ENCODE assay signal across 8 cellular contexts in the genomic region with DNA sequence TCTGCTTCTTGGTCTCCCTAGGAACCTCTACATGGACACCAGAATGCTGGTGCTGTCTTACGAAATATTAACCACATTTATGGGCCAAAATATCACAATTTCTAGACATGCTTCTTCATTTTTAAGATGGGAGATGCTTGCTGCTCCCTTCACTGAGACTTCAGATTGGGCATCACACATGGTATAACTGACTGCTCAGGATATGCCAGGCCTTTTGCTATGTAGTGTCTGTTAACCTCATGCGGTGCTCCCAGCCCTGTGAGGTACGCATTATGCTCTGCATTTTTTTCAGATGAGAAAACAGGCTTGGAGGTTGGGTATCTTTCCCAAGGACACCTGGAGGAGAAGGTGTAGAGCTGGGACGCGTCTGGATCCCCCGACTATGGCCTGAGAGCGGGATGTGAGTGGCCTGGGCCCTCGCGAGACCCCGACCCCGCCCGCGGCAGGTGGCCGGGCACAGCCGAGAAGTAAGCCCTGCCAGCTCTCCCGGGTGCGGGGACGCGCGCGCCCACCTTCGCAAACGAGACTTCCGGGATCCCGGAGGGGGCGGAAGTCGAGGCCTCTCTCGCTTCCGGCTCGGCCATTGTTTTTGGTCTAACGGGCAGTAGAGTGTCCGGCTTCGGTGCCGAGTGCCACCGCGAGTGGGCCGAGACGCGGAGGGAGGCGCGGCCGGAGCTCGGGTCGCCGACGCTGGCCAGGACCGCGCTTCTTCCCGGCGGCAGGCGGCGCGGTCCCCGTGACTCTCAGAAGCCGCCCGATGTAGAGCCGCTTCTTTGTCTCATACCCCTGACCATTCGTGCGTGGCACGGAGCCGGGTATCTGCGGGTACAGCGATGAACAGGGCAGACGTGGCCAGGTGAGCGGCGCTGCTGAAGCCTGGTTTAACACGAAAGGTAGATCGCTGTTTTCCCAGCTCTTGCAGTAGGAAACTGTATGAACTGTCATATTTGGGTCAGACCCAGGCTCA. TPM values are rescaled to one million over a fixed set of nuclear protein-coding genes. Genes with fewer than 3 reads are reported as not detected.
DNase-seq lines count a peak whose midpoint lies in the region; ATAC-seq lines count a peak whose summit lies in the region.

TSS of gene ZKSCAN7 (plus strand) at position 568 of the 967 bp plus-strand sequence. CDS start 1,855 bp downstream, outside the sequence.

- peak within 1 kb of the TSS; percentile 38 for H3K27ac ChIP-seq in CD4-positive, alpha-beta memory T cell (ENCODE audit: low read depth, low read length)

- CTCF ChIA-PET in CD4-positive, alpha-beta memory T cell (lab: Charles Lee; ENCODE audit: partially characterized antibody), result interaction anchor here (1.1 to 1.3 kb wide), 2 partner anchors 21 to 205 kb away, joined by 3 to 4 read pairs; no protein-coding TSS in a partner anchor

- H3K27me3 Mint-ChIP-seq in CD4-positive, alpha-beta memory T cell, result peaks cover 0 to 4% of the 10 kb centered on the region in 2 donors
- H3K27me3 Mint-ChIP-seq in effector memory CD8-positive, alpha-beta T cell, result peaks cover 11 to 14% of the 10 kb centered on the region in 2 donors

- H3K4me1 ChIP-seq in CD4-positive, alpha-beta memory T cell (ENCODE audit: insufficient read depth, low read length), result peaks cover 10% of the 10 kb centered on the region

- H3K36me3 Mint-ChIP-seq in CD4-positive, alpha-beta memory T cell, result peaks cover 16 to 17% of the 10 kb centered on the region in 2 donors
- peaks cover 4% of the 10 kb centered on the region for H3K36me3 Mint-ChIP-seq in effector memory CD8-positive, alpha-beta T cell (ENCODE audit: insufficient read depth)

- DNase-seq in CD4-positive, alpha-beta memory T cell, result peak in 4 of 5 donors; percentile 15 to 38 (median 31)
- DNase-seq in NCI-H146 (lab: John Stamatoyannopoulos, UW), result peak; percentile 78
- DNase-seq in activated CD8-positive, alpha-beta memory T cell treated with anti-CD3 and anti-CD28 coated beads for 48 hours (ENCODE audit: low read depth in 2 of 3, low spot score in 2 of 3), result peak; percentile 20 to 42 (median 24)
- DNase-seq in effector memory CD8-positive, alpha-beta T cell, result peak; percentile 16 to 34 (median 26)
- DNase-seq in lung microvascular endothelial cell (ENCODE audit: low read depth in 2 of 2), result peak; percentile 37 to 45
- DNase-seq in stimulated activated CD4-positive, alpha-beta T cell treated with anti-CD3 and anti-CD28 coated beads, TNF-alpha, amount 100 ng/mL, for 4 hours (ENCODE audit: low read depth in 3 of 3), result peak; percentile 18 to 34 (median 32)
- DNase-seq in SKM-1 treated with dmso at 0.1 percent for 144 hours (lab: John Stamatoyannopoulos, UW; ENCODE audit: unreplicated experiment), result no peak

- H3K36me3 ChIP-seq in CD4-positive, alpha-beta memory T cell (ENCODE audit: insufficient read depth, low read length), result no peaks in the 10 kb centered on the region

- H3K9me3 Mint-ChIP-seq in CD4-positive, alpha-beta memory T cell, result peaks cover 0 to 1% (median 0%) of the 10 kb centered on the region in 8 donors
- peaks cover 0 to 2% of the 10 kb centered on the region in 2 donors for H3K9me3 Mint-ChIP-seq in effector memory CD8-positive, alpha-beta T cell

- POLR2A ChIA-PET in CD4-positive, alpha-beta memory T cell (lab: Charles Lee; ENCODE audit: partially characterized antibody), result interaction anchor here (0.6 to 2.4 kb wide), 7 partner anchors 22 to 216 kb away, joined by 3 to 17 read pairs (median 6); partner anchors contain the start of genes KIAA1143, KIF15, TCAIM and ZNF197

- no peaks in the 10 kb centered on the region for H3K9me3 ChIP-seq in CD4-positive, alpha-beta memory T cell (ENCODE audit: control insufficient read depth in 1 of 2, low read length in 2 of 2)

- no peaks in the 10 kb centered on the region for H3K27me3 ChIP-seq in CD4-positive, alpha-beta memory T cell (ENCODE audit: insufficient read depth, low read length)

- H3K4me3 Mint-ChIP-seq in CD4-positive, alpha-beta memory T cell, result peak within 1 kb of the TSS; percentile 87 to 96 (median 92)
- H3K4me3 Mint-ChIP-seq in effector memory CD8-positive, alpha-beta T cell, result peak within 1 kb of the TSS; percentile 88 to 90

- H3K27ac Mint-ChIP-seq in CD4-positive, alpha-beta memory T cell, result peak within 1 kb of the TSS; percentile 43 to 95 (median 90)
- peak within 1 kb of the TSS; percentile 76 to 90 for H3K27ac Mint-ChIP-seq in effector memory CD8-positive, alpha-beta T cell

- peaks cover 14 to 22% (median 17%) of the 10 kb centered on the region in 4 donors for H3K4me1 Mint-ChIP-seq in CD4-positive, alpha-beta memory T cell
- H3K4me1 Mint-ChIP-seq in effector memory CD8-positive, alpha-beta T cell (ENCODE audit: low read depth in 2 of 2), result peaks cover 14 to 18% of the 10 kb centered on the region in 2 donors

- H3K4me3 ChIP-seq in CD4-positive, alpha-beta memory T cell (ENCODE audit: low read length in 2 of 2), result peak within 1 kb of the TSS; percentile 81 to 88

- intact Hi-C loops in CD4-positive, alpha-beta memory T cell (cut with micrococcal nuclease), result loop anchor here (1.0 kb wide), 1 partner anchor 45 kb away; no protein-coding TSS in a partner anchor

- ATAC-seq in GM21367 (IDR thresholded peaks at IDR 0.05; ENCODE audit: unreplicated experiment), result peak; percentile 76
- peak; percentile 75 for ATAC-seq in effector memory CD8-positive, alpha-beta T cell (replicated peaks)

RNA-seq across cellular contexts. Expression of gene ZKSCAN7, which starts in this region (rescaled TPM):
- 1 to 10 TPM; 4.1 to 4.2 TPM for total RNA-seq in CD4-positive, alpha-beta memory T cell
- 1 to 10 TPM in 1 of 2 donors, under 1 TPM in 1; 0.65 to 1.9 TPM for polyA plus RNA-seq in CD4-positive, alpha-beta memory T cell
- total RNA-seq in lung microvascular endothelial cell, result 0.87 and 1.2 TPM in 2 replicates
